37 cellular contexts compared by ENCODE assay signal in the genomic region with DNA sequence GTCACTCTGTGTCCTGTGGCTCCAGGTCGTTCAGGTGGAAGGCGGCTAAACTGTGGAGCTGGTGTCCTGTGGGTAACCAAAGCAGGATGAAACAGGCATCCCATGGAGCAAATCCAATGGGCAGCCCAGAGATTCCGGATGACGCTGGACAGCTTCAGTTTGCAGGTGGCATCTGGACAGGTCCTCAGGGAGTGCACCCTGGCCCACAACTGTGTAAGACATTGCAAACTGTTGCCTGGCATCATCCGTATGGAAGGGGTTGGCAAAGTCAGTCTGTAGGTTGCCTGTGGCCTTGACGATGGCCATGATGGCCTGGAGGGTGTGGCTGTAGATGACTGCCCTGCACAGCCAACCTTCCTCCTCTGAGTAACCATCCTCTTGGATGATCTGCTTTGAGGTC. TPM values are rescaled to one million over a fixed set of nuclear protein-coding genes. Genes with fewer than 3 reads are reported as not detected.
DNase-seq lines count a peak whose midpoint lies in the region; ATAC-seq, FAIRE-seq and TF ChIP-seq lines count a peak whose summit lies in the region.
"Had no signal": no experiment of that assay in that cellular context is flagged by ENCODE, and none has a peak within 500 bp of the region (broad histone marks: within the 10 kb centered on the region; RNA-seq: fewer than 3 reads in every experiment).

No MANE protein-coding gene starts in this region.

- DNase-seq in bronchial epithelial cell (ENCODE audit: low read depth): no peak
- peak; percentile 34 for DNase-seq in kidney
- no peak for DNase-seq in neuronal stem cell (ENCODE audit: low spot score)
- peak; percentile 56 for DNase-seq in spleen
- DNase-seq in activated CD8-positive, alpha-beta memory T cell treated with anti-CD3 and anti-CD28 coated beads, Interleukin-2, amount 50 U/mL, for 4 hours: no peak
- DNase-seq in NCI-H1105 treated with DMSO at 0.1 percent for 48 hours (lab: John Stamatoyannopoulos, UW): no peak
- no peak for DNase-seq in activated CD4-positive, alpha-beta T cell treated with anti-CD3 and anti-CD28 coated beads, Interleukin-2, amount 10 ng/mL, durations not matched to agents 7 days and 5 days
- DNase-seq: 8988T; ACHN; AML-193; BE2C; C1 segment of cervical spinal cord; Caco-2; Calu3; CD4-positive, alpha-beta memory T cell; CD4-positive, alpha-beta T cell; CD4-positive, CD25-positive, alpha-beta regulatory T cell; CD8-positive, alpha-beta memory T cell; CD8-positive, alpha-beta T cell; COR-L47; DMS 273 treated with DMSO at 0.1 percent for 48 hours; DMS153; DMS53; DMS79; DMS79 treated with DMSO at 0.1 percent for 48 hours; DND-41; EL had no signal

- intact Hi-C loops in kidney (cut with DNase I): no loop called here
- intact Hi-C loops in spleen (cut with DNase I; ENCODE audit: low total_unique reads): no loop called here

- no peak overlapping the region for H2BK5ac ChIP-seq in neuronal stem cell (ENCODE audit: low read length)

- H3K79me1 ChIP-seq in neuronal stem cell (ENCODE audit: low read depth, low read length): no peaks in the 10 kb centered on the region

- H3K4me1 ChIP-seq in kidney (ENCODE audit: control insufficient read depth in 1 of 2, insufficient read depth in 1 of 2, low read depth in 1 of 2, low read length in 2 of 2) (no peaks in the 10 kb centered on the region), neuronal stem cell (ENCODE audit: control insufficient read depth in 2 of 2, insufficient read depth in 1 of 2, low read depth in 1 of 2, low read length in 2 of 2) (peaks cover 0 to 10% of the 10 kb centered on the region in 2 donors), spleen (peaks cover 0 to 8% (median 0%) of the 10 kb centered on the region in 6 donors)
- H3K4me1 ChIP-seq: BE2C, Caco-2 had no signal

- ATAC-seq in HG02852 (IDR thresholded peaks at IDR 0.05; ENCODE audit: unreplicated experiment): no peak
- ATAC-seq: A549; CD8-positive, alpha-beta T cell had no signal

- H3K4me2 ChIP-seq in neuronal stem cell (ENCODE audit: insufficient read depth, low read length, poor library complexity, severe bottlenecking): no peak overlapping the region
- H3K4me2 ChIP-seq: A549; BLaER1; BLaER1 treated with 17β-estradiol and CSF1 and Interleukin-3, amounts not matched to agents 10 nM and 100 nM had no signal

- H2BK12ac ChIP-seq in neuronal stem cell (ENCODE audit: low read length): no peak overlapping the region

- TF ChIP-seq CTCF in bronchial epithelial cell (IDR thresholded peaks at IDR 0.05; ENCODE audit: insufficient read depth, low read length, severe bottlenecking): no peak
- no peak for TF ChIP-seq CTCF in kidney (IDR thresholded peaks at IDR 0.05; ENCODE audit: borderline replicate concordance, extremely low read depth, insufficient read depth)
- no peak for TF ChIP-seq CTCF in spleen (IDR thresholded peaks at IDR 0.05 in 8 of 11, conservative IDR thresholded peaks at IDR 0.05 in 3 of 11)

- no peak overlapping the region for H2BK15ac ChIP-seq in neuronal stem cell (ENCODE audit: low read length)

- no peak overlapping the region for H2AFZ ChIP-seq in neuronal stem cell (ENCODE audit: low read length)

- H3K9me3 Mint-ChIP-seq in activated CD4-positive, alpha-beta T cell treated with anti-CD3 and anti-CD28 coated beads, Interleukin-2, amount 10 ng/mL, durations not matched to agents 7 days and 5 days: peaks cover 3% of the 10 kb centered on the region
- H3K9me3 Mint-ChIP-seq: CD14-positive monocyte; CD4-positive, alpha-beta T cell had no signal

- H3K23ac ChIP-seq in neuronal stem cell (ENCODE audit: low read depth, low read length, poor library complexity): no peak overlapping the region

- no peaks in the 10 kb centered on the region for H3K4me1 Mint-ChIP-seq in activated CD4-positive, alpha-beta T cell treated with anti-CD3 and anti-CD28 coated beads, Interleukin-2, amount 10 ng/mL, durations not matched to agents 7 days and 5 days
- H3K4me1 Mint-ChIP-seq: B cell; CD14-positive monocyte; CD4-positive, alpha-beta memory T cell; CD4-positive, CD25-positive, alpha-beta regulatory T cell had no signal

- CTCF ChIA-PET in activated CD4-positive, alpha-beta T cell treated with anti-CD3 and anti-CD28 coated beads, Interleukin-2, amount 10 ng/mL, durations not matched to agents 7 days and 5 days (lab: Charles Lee): interaction anchor here (0.6 to 0.9 kb wide), 3 partner anchors 8 to 1133 kb away, joined by 3 read pairs; no protein-coding TSS in a partner anchor

- H3K27ac ChIP-seq in kidney (ENCODE audit: low read depth in 2 of 2, low read length in 2 of 2) (no peak overlapping the region), neuronal stem cell (replicated peaks; ENCODE audit: low read length) (no peak overlapping the region), spleen (no peak overlapping the region)
- H3K27ac ChIP-seq: 22Rv1; A549; BLaER1; BLaER1 treated with 17β-estradiol and CSF1 and Interleukin-3, amounts not matched to agents 10 nM and 100 nM; C4-2B had no signal

- H3K27me3 Mint-ChIP-seq in activated CD4-positive, alpha-beta T cell treated with anti-CD3 and anti-CD28 coated beads, Interleukin-2, amount 10 ng/mL, durations not matched to agents 7 days and 5 days: no peaks in the 10 kb centered on the region
- H3K27me3 Mint-ChIP-seq: CD4-positive, alpha-beta T cell had no signal

- no peak overlapping the region for H4K91ac ChIP-seq in neuronal stem cell (ENCODE audit: low read depth, low read length, poor library complexity)

- H4K8ac ChIP-seq in neuronal stem cell (ENCODE audit: low read depth, low read length): no peak overlapping the region

- H3K9ac ChIP-seq in kidney (ENCODE audit: low read length in 2 of 2) (no peak overlapping the region), neuronal stem cell (ENCODE audit: low read depth, low read length, poor library complexity) (no peak overlapping the region)
- H3K9ac ChIP-seq: BLaER1; BLaER1 treated with 17β-estradiol and CSF1 and Interleukin-3, amounts not matched to agents 10 nM and 100 nM had no signal

- H3K4me3 ChIP-seq in bronchial epithelial cell (ENCODE audit: low read depth, low read length) (no peak overlapping the region), kidney (ENCODE audit: low read length in 2 of 2) (no peak overlapping the region), neuronal stem cell (ENCODE audit: low read length in 2 of 2) (no peak overlapping the region), spleen (no peak overlapping the region)
- H3K4me3 ChIP-seq: A549; BLaER1; BLaER1 treated with 17β-estradiol and CSF1 and Interleukin-3, amounts not matched to agents 10 nM and 100 nM had no signal

- H3K9me3 ChIP-seq in kidney (ENCODE audit: control insufficient read depth in 1 of 2, low read length in 2 of 2): no peaks in the 10 kb centered on the region
- H3K9me3 ChIP-seq in neuronal stem cell (replicated peaks in 1 of 2; ENCODE audit: control insufficient read depth in 2 of 2, insufficient read depth in 1 of 2, low read depth in 1 of 2, low read length in 2 of 2): peaks cover under 1 to 2% of the 10 kb centered on the region in 2 donors
- no peaks in the 10 kb centered on the region for H3K9me3 ChIP-seq in spleen
- H3K9me3 ChIP-seq: A549, BE2C, BLaER1, Caco-2 had no signal

- FAIRE-seq in bronchial epithelial cell (lab: Jason Lieb, UNC): peak; percentile 77
- FAIRE-seq in kidney (lab: Jason Lieb, UNC): no peak
- FAIRE-seq: A204.1, A549, D721Med had no signal

- no peak overlapping the region for H3K14ac ChIP-seq in neuronal stem cell (ENCODE audit: low read length)

- H2BK120ac ChIP-seq in neuronal stem cell (ENCODE audit: low read depth, low read length): no peak overlapping the region

- no peak overlapping the region for H3K4me3 Mint-ChIP-seq in activated CD4-positive, alpha-beta T cell treated with anti-CD3 and anti-CD28 coated beads, Interleukin-2, amount 10 ng/mL, durations not matched to agents 7 days and 5 days
- H3K4me3 Mint-ChIP-seq: B cell; CD14-positive monocyte; CD4-positive, alpha-beta memory T cell; CD4-positive, alpha-beta T cell; CD4-positive, CD25-positive, alpha-beta regulatory T cell; CD8-positive, alpha-beta memory T cell; CD8-positive, alpha-beta T cell had no signal

- no peaks in the 10 kb centered on the region for H3K36me3 Mint-ChIP-seq in activated CD4-positive, alpha-beta T cell treated with anti-CD3 and anti-CD28 coated beads, Interleukin-2, amount 10 ng/mL, durations not matched to agents 7 days and 5 days (ENCODE audit: low read depth)
- H3K36me3 Mint-ChIP-seq: CD14-positive monocyte; CD4-positive, CD25-positive, alpha-beta regulatory T cell; CD8-positive, alpha-beta T cell had no signal

- no peak overlapping the region for H3K27ac Mint-ChIP-seq in activated CD4-positive, alpha-beta T cell treated with anti-CD3 and anti-CD28 coated beads, Interleukin-2, amount 10 ng/mL, durations not matched to agents 7 days and 5 days
- H3K27ac Mint-ChIP-seq: B cell; CD14-positive monocyte; CD4-positive, alpha-beta memory T cell; CD4-positive, alpha-beta T cell; CD8-positive, alpha-beta T cell had no signal

- no peak overlapping the region for H2AK5ac ChIP-seq in neuronal stem cell (ENCODE audit: low read depth, low read length)

- H3K18ac ChIP-seq in neuronal stem cell (ENCODE audit: low read length): peak overlapping the region; percentile 17

- no CpG with 5 or more reads among the region's 6 CpGs for WGBS in neuronal stem cell (ENCODE audit: extremely low coverage in 2 of 2, insufficient read length in 2 of 2, insufficient replicate concordance in 1 of 2), 2 donors
- 90 to 97% (median 90%) methylated on average over 2 to 6 of the region's 6 CpGs for WGBS in spleen, 5 donors

- POLR2A ChIA-PET in activated CD4-positive, alpha-beta T cell treated with anti-CD3 and anti-CD28 coated beads, Interleukin-2, amount 10 ng/mL, durations not matched to agents 7 days and 5 days (lab: Charles Lee): no interaction called here

- no peak for TF ChIP-seq POLR2A in spleen (IDR thresholded peaks at IDR 0.05)

- H3K27me3 ChIP-seq in bronchial epithelial cell (ENCODE audit: control insufficient read depth, insufficient read depth, low read length): peaks cover 3% of the 10 kb centered on the region
- H3K27me3 ChIP-seq in neuronal stem cell (ENCODE audit: control insufficient read depth in 3 of 3, insufficient read depth in 3 of 3, low read depth in 1 of 3, low read length in 3 of 3): peaks cover 0 to 3% (median 2%) of the 10 kb centered on the region in 3 experiments
- H3K27me3 ChIP-seq in spleen (replicated peaks in 1 of 7): no peaks in the 10 kb centered on the region
- H3K27me3 ChIP-seq: BE2C; BLaER1; BLaER1 treated with 17β-estradiol and CSF1 and Interleukin-3, amounts not matched to agents 10 nM and 100 nM had no signal

- H3K36me3 ChIP-seq in bronchial epithelial cell (ENCODE audit: control insufficient read depth, insufficient read depth, low read length) (no peaks in the 10 kb centered on the region), kidney (ENCODE audit: control insufficient read depth in 1 of 2, insufficient read depth in 2 of 2, low read length in 2 of 2) (no peaks in the 10 kb centered on the region), neuronal stem cell (replicated peaks in 1 of 2; ENCODE audit: control insufficient read depth in 2 of 2, insufficient read depth in 2 of 2, low read length in 2 of 2) (no peaks in the 10 kb centered on the region), spleen (no peaks in the 10 kb centered on the region)
- H3K36me3 ChIP-seq: BE2C; BLaER1; BLaER1 treated with 17β-estradiol and CSF1 and Interleukin-3, amounts not matched to agents 10 nM and 100 nM had no signal

- H3K4ac ChIP-seq in neuronal stem cell (ENCODE audit: low read length): no peak overlapping the region

RNA-seq across cellular contexts. Expression of a gene that starts 35.5 kb away (rescaled TPM):
- total RNA-seq in bronchial epithelial cell: 2,740 and 5,046 TPM in 2 replicates
- total RNA-seq in kidney: 1,088 TPM
- 3,199 TPM for polyA plus RNA-seq in kidney (ENCODE audit: insufficient read depth, low read depth, low replicate concordance)
- polyA plus RNA-seq in neuronal stem cell (2013, experiment 1 of 2): 6,374 TPM
- polyA plus RNA-seq in neuronal stem cell (2013, experiment 2 of 2): 6,359 TPM
- 1,000 to 10,000 TPM; 1,007 to 1,809 (median 1,273) TPM for total RNA-seq in spleen
- polyA plus RNA-seq in spleen: 1,000 to 10,000 TPM; 6,228 to 8,141 (median 7,483) TPM
- total RNA-seq in activated CD4-positive, alpha-beta T cell treated with anti-CD3 and anti-CD28 coated beads, Interleukin-2, amount 10 ng/mL, durations not matched to agents 7 days and 5 days: 1,000 to 10,000 TPM; 1,565 to 2,086 TPM

RNA-seq across cellular contexts. Expression of a gene that starts 39.8 kb away (rescaled TPM):
- total RNA-seq in bronchial epithelial cell: 13.7 and 14.7 TPM in 2 replicates
- 13.3 TPM for total RNA-seq in kidney
- polyA plus RNA-seq in kidney (ENCODE audit: insufficient read depth, low read depth, low replicate concordance): 4.9 TPM
- 9.1 TPM for polyA plus RNA-seq in neuronal stem cell (2013, experiment 1 of 2)
- polyA plus RNA-seq in neuronal stem cell (2013, experiment 2 of 2): 9.1 TPM
- total RNA-seq in spleen: 10 to 100 TPM; 11.9 to 18.9 (median 15.8) TPM
- 1 to 10 TPM; 2.7 to 4.3 (median 3.3) TPM for polyA plus RNA-seq in spleen
- total RNA-seq in activated CD4-positive, alpha-beta T cell treated with anti-CD3 and anti-CD28 coated beads, Interleukin-2, amount 10 ng/mL, durations not matched to agents 7 days and 5 days: 10 to 100 TPM; 18.1 to 18.8 TPM

Comparison
In these comparisons a context has a peak if more than half of its experiments do, and no peak if none do; other contexts are left out.
1. DNase-seq: peak in kidney (single experiment) and spleen (single experiment); none in bronchial epithelial cell (single experiment), neuronal stem cell (single experiment), activated CD8-positive, alpha-beta memory T cell treated with anti-CD3 and anti-CD28 coated beads, Interleukin-2, amount 50 U/mL, for 4 hours (single experiment), NCI-H1105 treated with DMSO at 0.1 percent for 48 hours (single experiment) and activated CD4-positive, alpha-beta T cell treated with anti-CD3 and anti-CD28 coated beads, Interleukin-2, amount 10 ng/mL, durations not matched to agents 7 days and 5 days (single experiment).